Comparison of ENCODE assay signal across 18 cellular contexts in the genomic region with DNA sequence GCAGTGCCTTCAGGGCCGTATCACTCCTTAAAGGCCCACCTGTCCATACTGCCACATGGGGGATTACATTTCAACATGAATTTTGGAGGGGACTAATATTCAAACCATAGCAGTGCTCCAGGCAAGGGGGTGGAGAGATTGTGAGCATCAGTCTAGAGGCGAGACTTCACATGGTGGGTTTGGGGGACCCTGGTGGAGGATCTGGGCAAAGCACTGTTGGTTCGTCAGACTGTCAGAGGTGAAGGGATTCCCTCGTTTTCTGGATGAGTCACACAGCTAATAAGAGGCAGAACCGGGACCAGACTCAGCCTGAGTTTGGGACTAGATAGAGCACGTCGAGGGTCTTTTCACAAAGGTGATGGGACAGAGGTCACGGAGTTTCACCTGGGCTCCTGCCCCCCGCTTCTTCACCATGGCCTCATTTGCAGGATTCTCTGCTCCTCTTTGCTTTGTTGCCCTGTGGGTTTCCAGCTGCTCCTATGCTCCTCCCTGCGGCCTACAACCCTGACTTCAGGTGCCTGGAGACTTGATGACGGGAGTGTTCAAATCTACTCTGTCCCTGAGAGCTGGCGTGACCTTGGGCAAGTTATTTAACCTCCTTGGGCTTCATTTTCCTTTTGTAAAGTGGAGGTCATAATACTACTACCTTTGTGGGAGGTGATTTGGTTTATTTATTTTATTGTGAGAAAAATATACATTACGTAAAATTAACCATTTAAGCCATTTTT. TPM values are rescaled to one million over a fixed set of nuclear protein-coding genes. Genes with fewer than 3 reads are reported as not detected.
DNase-seq lines count a peak whose midpoint lies in the region; ATAC-seq and TF ChIP-seq lines count a peak whose summit lies in the region.
"Had no signal": no experiment of that assay in that cellular context is flagged by ENCODE, and none has a peak within 500 bp of the region (broad histone marks: within the 10 kb centered on the region; RNA-seq: fewer than 3 reads in every experiment).

No MANE protein-coding gene starts in this region.

- POLR2A ChIA-PET in CD8-positive, alpha-beta memory T cell (lab: Charles Lee): no interaction called here

- H3K79me2 ChIP-seq in GM23338 (replicated peaks; ENCODE audit: insufficient read depth) (peaks cover 75% of the 10 kb centered on the region), mesendoderm (ENCODE audit: control insufficient read depth, insufficient read depth, low read length) (peaks cover 28% of the 10 kb centered on the region)

- DNase-seq in AG09309 (ENCODE audit: low read depth): no peak
- DNase-seq in GM23338 (ENCODE audit: low spot score): peak; percentile 59
- DNase-seq in astrocyte of the cerebellum (ENCODE audit: low read depth): no peak
- peak; percentile 72 for DNase-seq in mesendoderm
- DNase-seq in NCI-H1048 (lab: John Stamatoyannopoulos, UW): no peak
- DNase-seq in activated CD8-positive, alpha-beta memory T cell treated with anti-CD3 and anti-CD28 coated beads, Interleukin-2, amount 50 U/mL, for 4 hours: no peak
- no peak for DNase-seq in CD8-positive, alpha-beta memory T cell
- no peak for DNase-seq in anterior cingulate cortex (lab: John Stamatoyannopoulos, UW)
- DNase-seq: DMS153; NCI-H1694; NCI-H510A; sigmoid colon; stimulated activated CD4-positive, alpha-beta T cell treated with anti-CD3 and anti-CD28 coated beads, Interleukin-4, amount 100 ng/mL, for 4 hours; trophoblast cell had no signal

- H2AFZ ChIP-seq in GM23338: no peak overlapping the region

- no peaks in the 10 kb centered on the region for H3K9me2 ChIP-seq in GM23338 (ENCODE audit: insufficient read depth)

- H4K5ac ChIP-seq in mesendoderm (ENCODE audit: low read length): no peak overlapping the region

- in situ Hi-C loops in astrocyte of the cerebellum (cut with HindIII; ENCODE audit: low sequenced_read_pairs): no loop called here

- H3K4me1 Mint-ChIP-seq in GM23338: peaks cover 57% of the 10 kb centered on the region
- H3K4me1 Mint-ChIP-seq in CD8-positive, alpha-beta memory T cell: no peaks in the 10 kb centered on the region

- H3K9me3 Mint-ChIP-seq in GM23338: no peaks in the 10 kb centered on the region
- no peaks in the 10 kb centered on the region for H3K9me3 Mint-ChIP-seq in CD8-positive, alpha-beta memory T cell

- H3K4me3 ChIP-seq in AG09309 (ENCODE audit: control insufficient read depth, low read depth, low read length) (no peak overlapping the region), GM23338 (no peak overlapping the region), astrocyte of the cerebellum (ENCODE audit: low read depth, low read length) (no peak overlapping the region), mesendoderm (ENCODE audit: low read length) (no peak overlapping the region)
- no peak overlapping the region for H3K4me3 ChIP-seq in CD8-positive, alpha-beta memory T cell (ENCODE audit: low read length)
- H3K4me3 ChIP-seq: cardiac muscle cell, gastroesophageal sphincter, lung, sigmoid colon had no signal

- peak; percentile 4; the same call in 1 of the 3 replicates for ATAC-seq in GM23338
- ATAC-seq: gastroesophageal sphincter had no signal

- no peaks in the 10 kb centered on the region for H3K9me3 ChIP-seq in CD8-positive, alpha-beta memory T cell (ENCODE audit: low read length)
- H3K9me3 ChIP-seq: gastroesophageal sphincter, sigmoid colon had no signal

- peak overlapping the region; percentile 87 for H3K27ac Mint-ChIP-seq in GM23338
- no peak overlapping the region for H3K27ac Mint-ChIP-seq in CD8-positive, alpha-beta memory T cell

- H2BK120ac ChIP-seq in mesendoderm (ENCODE audit: low read depth, low read length): no peak overlapping the region

- peaks cover 63% of the 10 kb centered on the region for H3K36me3 Mint-ChIP-seq in GM23338 (ENCODE audit: low read depth)
- no peaks in the 10 kb centered on the region for H3K36me3 Mint-ChIP-seq in CD8-positive, alpha-beta memory T cell

- H3K79me1 ChIP-seq in mesendoderm (ENCODE audit: low read length): peaks cover 24% of the 10 kb centered on the region

- no peak overlapping the region for H2BK5ac ChIP-seq in mesendoderm (ENCODE audit: low read length)

- H3K56ac ChIP-seq in mesendoderm (ENCODE audit: low read length): no peak overlapping the region

- CTCF ChIA-PET in CD8-positive, alpha-beta memory T cell (lab: Charles Lee): no interaction called here

- peak overlapping the region; percentile 84 for H3K27ac ChIP-seq in GM23338 (ENCODE audit: low read depth)
- H3K27ac ChIP-seq in mesendoderm (ENCODE audit: low read depth, low read length): no peak overlapping the region
- H3K27ac ChIP-seq in CD8-positive, alpha-beta memory T cell (ENCODE audit: low read depth, low read length): no peak overlapping the region
- H3K27ac ChIP-seq: cardiac muscle cell, gastroesophageal sphincter, HL-60, sigmoid colon had no signal

- H4K8ac ChIP-seq in mesendoderm (ENCODE audit: low read depth, low read length): no peak overlapping the region

- peaks cover 28% of the 10 kb centered on the region for H3K4me1 ChIP-seq in GM23338 (ENCODE audit: insufficient read depth)
- no peaks in the 10 kb centered on the region for H3K4me1 ChIP-seq in mesendoderm (ENCODE audit: control insufficient read depth, low read depth, low read length)
- H3K4me1 ChIP-seq in CD8-positive, alpha-beta memory T cell (ENCODE audit: insufficient read depth, low read length): no peaks in the 10 kb centered on the region
- H3K4me1 ChIP-seq: gastroesophageal sphincter had no signal

- H3K4ac ChIP-seq in mesendoderm (ENCODE audit: low read depth, low read length): no peak overlapping the region

- peaks cover 18% of the 10 kb centered on the region for H3K27me3 Mint-ChIP-seq in GM23338 (ENCODE audit: insufficient read depth, low read depth, poor library complexity)
- H3K27me3 Mint-ChIP-seq in CD8-positive, alpha-beta memory T cell: peaks cover 4 to 17% of the 10 kb centered on the region in 2 donors

- no peak overlapping the region for H3K9ac ChIP-seq in mesendoderm (ENCODE audit: low read length)

- H3K23ac ChIP-seq in mesendoderm (ENCODE audit: low read length): no peak overlapping the region

- no peak overlapping the region for H3K18ac ChIP-seq in mesendoderm (ENCODE audit: low read length)

- peaks cover 58% of the 10 kb centered on the region for H4K20me1 ChIP-seq in GM23338 (replicated peaks; ENCODE audit: insufficient read depth)

- WGBS in mesendoderm (ENCODE audit: extremely low coverage, insufficient coverage, low lambda C conversion rate): no CpG with 5 or more reads among the region's 13 CpGs

- H2BK15ac ChIP-seq in mesendoderm (replicated peaks; ENCODE audit: low read depth): no peak overlapping the region

- H2AK5ac ChIP-seq in mesendoderm (ENCODE audit: low read length): no peak overlapping the region

- no peak overlapping the region; the same call in 2 of the 3 replicates for H3K4me3 Mint-ChIP-seq in GM23338
- H3K4me3 Mint-ChIP-seq in CD8-positive, alpha-beta memory T cell: no peak overlapping the region

- H3K36me3 ChIP-seq in GM23338 (ENCODE audit: insufficient read depth) (peaks cover 21% of the 10 kb centered on the region), mesendoderm (ENCODE audit: control insufficient read depth, insufficient read depth, low read length) (peaks cover 6% of the 10 kb centered on the region)
- H3K36me3 ChIP-seq in CD8-positive, alpha-beta memory T cell (ENCODE audit: insufficient read depth, low read length): no peaks in the 10 kb centered on the region
- H3K36me3 ChIP-seq: cardiac muscle cell, sigmoid colon had no signal

- H3K4me2 ChIP-seq in GM23338 (no peak overlapping the region), mesendoderm (ENCODE audit: low read length) (no peak overlapping the region)

- TF ChIP-seq CTCF in AG09309 (IDR thresholded peaks at IDR 0.05; ENCODE audit: control insufficient read depth, insufficient read depth, low read depth, low read length, missing control alignments) (peak; percentile 12), GM23338 (conservative IDR thresholded peaks at IDR 0.05; ENCODE audit: low read depth in 2 of 2) (peak; percentile 28 to 45), astrocyte of the cerebellum (IDR thresholded peaks at IDR 0.05; ENCODE audit: low read depth, low read length, missing control alignments) (peak; percentile 46)

- no peaks in the 10 kb centered on the region for H3K27me3 ChIP-seq in GM23338 (ENCODE audit: insufficient read depth)
- no peaks in the 10 kb centered on the region for H3K27me3 ChIP-seq in mesendoderm (ENCODE audit: insufficient read depth, low read length, poor library complexity)
- no peaks in the 10 kb centered on the region for H3K27me3 ChIP-seq in CD8-positive, alpha-beta memory T cell (ENCODE audit: insufficient read depth, low read length, poor library complexity, severe bottlenecking)
- H3K27me3 ChIP-seq: cardiac muscle cell, gastroesophageal sphincter, sigmoid colon had no signal

- H3F3A ChIP-seq in GM23338 (replicated peaks; ENCODE audit: low read depth): peaks cover 32% of the 10 kb centered on the region; the same call in 1 of the 2 replicates

TF ChIP-seq in GM23338, 12 proteins besides CTCF, POLR2A, EP300 and RAD21 (continues in another document):
- TF ChIP-seq ZNF331 (CRISPR knock-in tag; IDR thresholded peaks at IDR 0.05; ENCODE audit: low read depth) (no peak), EZH2phosphoT487 (IDR thresholded peaks at IDR 0.05; ENCODE audit: unreplicated experiment) (no peak), ZNF114 (CRISPR knock-in tag; IDR thresholded peaks at IDR 0.05) (no peak), JUNB (IDR thresholded peaks at IDR 0.05; ENCODE audit: unreplicated experiment) (no peak), NANOG (IDR thresholded peaks at IDR 0.05; ENCODE audit: borderline replicate concordance) (no peak), STAT1 (IDR thresholded peaks at IDR 0.05; ENCODE audit: unreplicated experiment) (no peak), POLR2AphosphoS5 (IDR thresholded peaks at IDR 0.05; ENCODE audit: low read depth) (no peak)
- TF ChIP-seq, protein P1, sequence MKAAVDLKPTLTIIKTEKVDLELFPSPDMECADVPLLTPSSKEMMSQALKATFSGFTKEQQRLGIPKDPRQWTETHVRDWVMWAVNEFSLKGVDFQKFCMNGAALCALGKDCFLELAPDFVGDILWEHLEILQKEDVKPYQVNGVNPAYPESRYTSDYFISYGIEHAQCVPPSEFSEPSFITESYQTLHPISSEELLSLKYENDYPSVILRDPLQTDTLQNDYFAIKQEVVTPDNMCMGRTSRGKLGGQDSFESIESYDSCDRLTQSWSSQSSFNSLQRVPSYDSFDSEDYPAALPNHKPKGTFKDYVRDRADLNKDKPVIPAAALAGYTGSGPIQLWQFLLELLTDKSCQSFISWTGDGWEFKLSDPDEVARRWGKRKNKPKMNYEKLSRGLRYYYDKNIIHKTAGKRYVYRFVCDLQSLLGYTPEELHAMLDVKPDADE (IDR thresholded peaks at IDR 0.05): no peak

RNA-seq across cellular contexts. Expression of a gene that starts 41.5 kb away (rescaled TPM):
- total RNA-seq in GM23338 (2014; rRNA removed; shearing (Covaris generic)): 137 and 145 TPM in 2 replicates
- polyA plus RNA-seq in GM23338 (2016; fragmentation: Nextera tagmentation; extraction: Ambion mirVana): 56.0 and 68.1 TPM in 2 replicates
- 110 TPM for polyA plus RNA-seq in mesendoderm (2013, experiment 1 of 2)
- polyA plus RNA-seq in mesendoderm (2013, experiment 2 of 2): 112 TPM
- total RNA-seq in CD8-positive, alpha-beta memory T cell: 1 to 10 TPM; 1.7 to 2.1 TPM
- polyA plus RNA-seq in CD8-positive, alpha-beta memory T cell: not detected

Comparison
In these comparisons a context has a peak if more than half of its experiments do, and no peak if none do; other contexts are left out.
1. DNase-seq: peak in GM23338 (single experiment) and mesendoderm (single experiment); none in AG09309 (single experiment), astrocyte of the cerebellum (single experiment), NCI-H1048 (single experiment), activated CD8-positive, alpha-beta memory T cell treated with anti-CD3 and anti-CD28 coated beads, Interleukin-2, amount 50 U/mL, for 4 hours (single experiment), CD8-positive, alpha-beta memory T cell (0 of 5) and anterior cingulate cortex (0 of 58).
2. RNA of a gene that starts 41.5 kb away (total RNA-seq): 137 to 145 TPM in GM23338; 1.7 to 2.1 TPM in CD8-positive, alpha-beta memory T cell; every median in the first group is over 10 times any median in the second.
3. Peak in every context shown above with its lines, with median percentiles within 50 percentile points of each other: CTCF ChIP-seq.